ENCODE assay signal across 16 cellular contexts in the genomic region with DNA sequence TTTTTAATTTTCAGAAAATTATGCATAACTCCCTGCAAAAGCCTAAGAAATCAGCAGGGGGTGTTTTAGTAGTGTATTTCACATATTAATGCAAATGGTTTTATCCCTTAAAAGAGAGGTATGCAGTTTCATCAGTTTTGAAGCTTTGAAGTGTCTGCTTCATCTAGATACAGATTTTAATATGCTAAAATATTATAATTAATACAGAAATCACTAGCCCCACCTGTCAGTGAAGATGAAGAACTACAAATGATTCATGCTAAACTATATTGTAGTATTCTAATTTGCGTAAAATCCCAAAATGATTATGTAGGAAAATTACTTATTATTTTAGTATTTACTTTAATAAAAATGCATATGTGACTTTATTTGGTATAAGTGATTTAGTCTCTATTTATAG. TPM values are rescaled to one million over a fixed set of nuclear protein-coding genes. Genes with fewer than 3 reads are reported as not detected.
A peak's percentile ranks its signal among the peaks of the same experiment; 100 is the strongest.
DNase-seq lines count a peak whose midpoint lies in the region; ATAC-seq and TF ChIP-seq lines count a peak whose summit lies in the region.
"Had no signal": no experiment of that assay in that cellular context is flagged by ENCODE, and none has a peak within 500 bp of the region (broad histone marks: within the 10 kb centered on the region; RNA-seq: fewer than 3 reads in every experiment).

No MANE protein-coding gene starts in this region.

- CTCF ChIA-PET in mammary epithelial cell (lab: Charles Lee; ENCODE audit: low non-redundant PET) (interaction anchor here (1.1 kb wide), 1 partner anchor 140 kb away, joined by 8 read pairs; no protein-coding TSS in a partner anchor), RWPE1 (lab: Yijun Ruan, JAX) (interaction anchor here (0.6 kb wide), 1 partner anchor 470 kb away, joined by 3 read pairs; no protein-coding TSS in a partner anchor)

- no peak overlapping the region for H3K9ac ChIP-seq in mammary epithelial cell (ENCODE audit: insufficient read depth, low read length)

- H3K4me2 ChIP-seq in mammary epithelial cell (ENCODE audit: insufficient read depth, low read depth, low read length) (no peak overlapping the region), osteoblast (ENCODE audit: insufficient read depth, low read length) (no peak overlapping the region)

- intact Hi-C loops in mammary epithelial cell (cut with micrococcal nuclease): loop anchor here (10.0 kb wide), 1 partner anchor 1718 kb away; no protein-coding TSS in a partner anchor

- POLR2A ChIA-PET in RWPE1 (lab: Yijun Ruan, JAX; ENCODE audit: low non-redundant PET): no interaction called here

- TF ChIP-seq CTCF in LNCaP clone FGC (IDR thresholded peaks at IDR 0.05; ENCODE audit: control insufficient read depth, extremely low read depth, insufficient read depth) (0 out of 2 replicates have a peak, but pooled peaks have one; percentile 1), mammary epithelial cell (conservative IDR thresholded peaks at IDR 0.05 in 1 of 2, IDR thresholded peaks at IDR 0.05 in 1 of 2; ENCODE audit: extremely low read depth in 1 of 2, insufficient read depth in 1 of 2, low read depth in 1 of 2, low read length in 2 of 2) (peak; percentile 17 to 20), osteoblast (IDR thresholded peaks at IDR 0.05; ENCODE audit: extremely low read depth, low read depth, low read length) (peak; percentile 48), RWPE1 (conservative IDR thresholded peaks at IDR 0.05; ENCODE audit: low read depth) (no peak)

- DNase-seq in NCI-H1105 treated with DMSO at 0.1 percent for 48 hours (lab: John Stamatoyannopoulos, UW): peak; percentile 14
- no peak for DNase-seq in NCI-H1105 (lab: John Stamatoyannopoulos, UW)
- no peak for DNase-seq in LNCaP clone FGC (ENCODE audit: low read depth)
- no peak for DNase-seq in mammary epithelial cell
- DNase-seq in osteoblast (ENCODE audit: insufficient read length, low spot score, missing footprints): no peak
- DNase-seq in central memory CD4-positive, alpha-beta T cell: no peak
- no peak for DNase-seq in RWPE1 (ENCODE audit: low spot score)
- DNase-seq: KBM-7, NCI-H510A, transverse colon had no signal

- no peaks in the 10 kb centered on the region for H4K20me1 ChIP-seq in mammary epithelial cell (ENCODE audit: insufficient read depth, low read length)
- H4K20me1 ChIP-seq in osteoblast (ENCODE audit: insufficient read depth, low read length): no peaks in the 10 kb centered on the region

- H3K36me3 ChIP-seq in mammary epithelial cell (ENCODE audit: insufficient read depth, low read length) (peaks cover 2% of the 10 kb centered on the region), osteoblast (ENCODE audit: insufficient read depth, low read length) (no peaks in the 10 kb centered on the region)
- H3K36me3 ChIP-seq: transverse colon had no signal

- BruUV-seq in mammary epithelial cell (replicated peaks; lab: Mats Ljungman, UMichigan): no TSS peak

- in situ Hi-C loops in mammary epithelial cell (cut with MboI; ENCODE audit: low sequenced_read_pairs in 2 of 2): no loop called here

- 100% methylated on average over 1 of the region's 1 CpG for WGBS in mammary epithelial cell (ENCODE audit: low coverage, missing lambda C conversion rate)

- dilution Hi-C loops in mammary epithelial cell (cut with HindIII; ENCODE audit: low sequenced_read_pairs): no loop called here

- H3K27me3 ChIP-seq in mammary epithelial cell (ENCODE audit: insufficient read depth, low read length) (no peaks in the 10 kb centered on the region), osteoblast (ENCODE audit: insufficient read depth, low read length) (no peaks in the 10 kb centered on the region)
- H3K27me3 ChIP-seq: SJSA1, transverse colon had no signal

- ATAC-seq in GM21825 (IDR thresholded peaks at IDR 0.05; ENCODE audit: unreplicated experiment): no peak
- ATAC-seq: activated CD4-positive, CD25-positive, alpha-beta regulatory T cell treated with anti-CD3 and anti-CD28 coated beads, Interleukin-2, amount 50 U/mL, for 24 hours had no signal

- H3K27ac ChIP-seq in mammary epithelial cell (ENCODE audit: insufficient read depth, low read depth, low read length) (no peak overlapping the region), osteoblast (ENCODE audit: low read depth, low read length) (no peak overlapping the region), RWPE1 (no peak overlapping the region)
- H3K27ac ChIP-seq: SJSA1, transverse colon had no signal

- no peak overlapping the region for H2AFZ ChIP-seq in mammary epithelial cell (ENCODE audit: low read depth, low read length)
- no peak overlapping the region for H2AFZ ChIP-seq in osteoblast (ENCODE audit: low read length)

- H3K79me2 ChIP-seq in mammary epithelial cell (ENCODE audit: insufficient read depth, low read length) (peaks cover 21% of the 10 kb centered on the region), osteoblast (ENCODE audit: insufficient read depth, low read length) (peaks cover 20% of the 10 kb centered on the region)

- H3K4me1 ChIP-seq in mammary epithelial cell (ENCODE audit: insufficient read depth, low read length) (peaks cover 11% of the 10 kb centered on the region), osteoblast (ENCODE audit: insufficient read depth, low read length) (peaks cover 8% of the 10 kb centered on the region)

- no peak overlapping the region for H3K4me3 ChIP-seq in LNCaP clone FGC (ENCODE audit: low read depth, low read length)
- no peak overlapping the region for H3K4me3 ChIP-seq in mammary epithelial cell (replicated peaks in 1 of 3; ENCODE audit: insufficient read depth in 1 of 3, low read depth in 2 of 3, low read length in 3 of 3)
- no peak overlapping the region for H3K4me3 ChIP-seq in osteoblast (ENCODE audit: insufficient read depth, low read length)
- H3K4me3 ChIP-seq: SJSA1, transverse colon had no signal

- H3K9me3 ChIP-seq in mammary epithelial cell (replicated peaks; ENCODE audit: insufficient read depth, low read length): no peaks in the 10 kb centered on the region
- H3K9me3 ChIP-seq in osteoblast (ENCODE audit: low read depth, low read length): no peaks in the 10 kb centered on the region
- H3K9me3 ChIP-seq: SJSA1, transverse colon had no signal

RNA-seq across cellular contexts. Expression of a gene that starts 2.9 kb away (rescaled TPM):
- total RNA-seq in mammary epithelial cell: 10 to 100 TPM; 17.0 to 42.7 TPM
- 32.0 TPM for polyA plus RNA-seq in mammary epithelial cell
- 30.9 TPM for polyA minus RNA-seq in mammary epithelial cell
- 18.8 and 23.3 TPM in 2 replicates for total RNA-seq in osteoblast

RNA-seq across cellular contexts. Expression of a gene that starts 53.4 kb away (rescaled TPM):
- total RNA-seq in mammary epithelial cell (under 1 TPM in 1 of 2 donors, not detected in 1; 0.26 TPM), osteoblast (not detected in 2 replicates)
- polyA plus RNA-seq in mammary epithelial cell: not detected
- polyA minus RNA-seq in mammary epithelial cell: not detected
- total RNA-seq: cardiac septum, Daoy, SJSA1, skeletal muscle tissue, transverse colon had no signal
